Comparison of ENCODE assay signal across 16 cellular contexts in genomic region chr6:35082046-35082732, GRCh38. TPM values are rescaled to one million over a fixed set of nuclear protein-coding genes. Genes with fewer than 3 reads are reported as not detected.
A peak's percentile ranks its signal among the peaks of the same experiment; 100 is the strongest.
DNase-seq lines count a peak whose midpoint lies in the region; ATAC-seq and TF ChIP-seq lines count a peak whose summit lies in the region.
"Had no signal": no experiment of that assay in that cellular context is flagged by ENCODE, and none has a peak within 500 bp of the region (broad histone marks: within the 10 kb centered on the region; RNA-seq: fewer than 3 reads in every experiment).

No MANE protein-coding gene starts in this region.

- H3K9me3 ChIP-seq in esophagus squamous epithelium, result no peaks in the 10 kb centered on the region
- no peaks in the 10 kb centered on the region for H3K9me3 ChIP-seq in neuronal stem cell (replicated peaks in 1 of 2; ENCODE audit: control insufficient read depth in 2 of 2, insufficient read depth in 1 of 2, low read depth in 1 of 2, low read length in 2 of 2)
- H3K9me3 ChIP-seq: pancreas had no signal

- H3K4me1 ChIP-seq in esophagus squamous epithelium (peaks cover 5 to 48% (median 44%) of the 10 kb centered on the region in 3 donors), neuronal stem cell (ENCODE audit: control insufficient read depth in 2 of 2, insufficient read depth in 1 of 2, low read depth in 1 of 2, low read length in 2 of 2) (peaks cover 1 to 8% of the 10 kb centered on the region in 2 donors)
- H3K4me1 ChIP-seq: pancreas had no signal

- H3K23ac ChIP-seq in neuronal stem cell (ENCODE audit: low read depth, low read length, poor library complexity), result peak overlapping the region; percentile 31

- H3K79me1 ChIP-seq in neuronal stem cell (ENCODE audit: low read depth, low read length), result peaks cover 5% of the 10 kb centered on the region

- WGBS in esophagus squamous epithelium, 2 donors, result 74 to 84% methylated on average over 8 to 15 of the region's 19 CpGs
- no CpG with 5 or more reads among the region's 19 CpGs for WGBS in neuronal stem cell (ENCODE audit: extremely low coverage in 2 of 2, insufficient read length in 2 of 2, insufficient replicate concordance in 1 of 2), 2 donors

- ATAC-seq in left ventricle myocardium superior (peak; percentile 4), HG02938 (IDR thresholded peaks at IDR 0.05; ENCODE audit: unreplicated experiment) (no peak)
- ATAC-seq: Panc1 had no signal

- H2AK5ac ChIP-seq in neuronal stem cell (ENCODE audit: low read depth, low read length), result no peak overlapping the region

- peak overlapping the region; percentile 4 for H2BK15ac ChIP-seq in neuronal stem cell (ENCODE audit: low read length)

- no peak overlapping the region for H2BK12ac ChIP-seq in neuronal stem cell (ENCODE audit: low read length)

- H3K4ac ChIP-seq in neuronal stem cell (ENCODE audit: low read length), result no peak overlapping the region

- H3K36me3 ChIP-seq in esophagus squamous epithelium (peaks cover 43 to 100% (median 45%) of the 10 kb centered on the region in 3 donors), neuronal stem cell (replicated peaks in 1 of 2; ENCODE audit: control insufficient read depth in 2 of 2, insufficient read depth in 2 of 2, low read length in 2 of 2) (peaks cover 29 to 74% of the 10 kb centered on the region in 2 donors)

- no peak overlapping the region for H4K91ac ChIP-seq in neuronal stem cell (ENCODE audit: low read depth, low read length, poor library complexity)

- intact Hi-C loops in left ventricle myocardium superior (cut with micrococcal nuclease) (no loop called here), cardiac septum (cut with DNase I) (no loop called here), esophagus squamous epithelium (cut with DNase I) (no loop called here)

- no peak overlapping the region for H2AFZ ChIP-seq in neuronal stem cell (ENCODE audit: low read length)

- peak overlapping the region; percentile 48 for H3K18ac ChIP-seq in neuronal stem cell (ENCODE audit: low read length)

- no peak overlapping the region for H3K4me2 ChIP-seq in neuronal stem cell (ENCODE audit: insufficient read depth, low read length, poor library complexity, severe bottlenecking)
- H3K4me2 ChIP-seq: KMS-11 had no signal

- H3K27ac ChIP-seq in esophagus squamous epithelium, result peak overlapping the region; percentile 6 to 76 (median 52)
- H3K27ac ChIP-seq in neuronal stem cell (replicated peaks; ENCODE audit: low read length), result no peak overlapping the region
- H3K27ac ChIP-seq: KMS-11, pancreas had no signal

- no peak overlapping the region for H2BK120ac ChIP-seq in neuronal stem cell (ENCODE audit: low read depth, low read length)

- H3K4me3 ChIP-seq in esophagus squamous epithelium (no peak overlapping the region), neuronal stem cell (ENCODE audit: low read length in 2 of 2) (peak overlapping the region in 1 of 2 donors; percentile 14)
- H3K4me3 ChIP-seq: pancreas had no signal

- H3K9ac ChIP-seq in neuronal stem cell (ENCODE audit: low read depth, low read length, poor library complexity), result no peak overlapping the region
- H3K9ac ChIP-seq: KMS-11 had no signal

- DNase-seq in left ventricle myocardium superior, result no peak
- no peak for DNase-seq in cardiac septum (ENCODE audit: low spot score)
- no peak for DNase-seq in esophagus squamous epithelium (lab: John Stamatoyannopoulos, UW)
- DNase-seq in neuronal stem cell (ENCODE audit: low spot score), result no peak
- no peak for DNase-seq in RPMI8226
- no peak for DNase-seq in kidney glomerular epithelial cell (lab: John Stamatoyannopoulos, UW)
- DNase-seq in NOMO-1 treated with dmso at 0.1 percent for 144 hours (lab: John Stamatoyannopoulos, UW; ENCODE audit: unreplicated experiment), result no peak
- DNase-seq: activated CD4-positive, CD25-positive, alpha-beta regulatory T cell treated with anti-CD3 and anti-CD28 coated beads, Interleukin-2, amount 50 U/mL, for 72 hours; DMS79 treated with DMSO at 0.1 percent for 48 hours; NCI-H146; NCI-H524 had no signal

- peak overlapping the region; percentile 66 for H2BK5ac ChIP-seq in neuronal stem cell (ENCODE audit: low read length)

- no peak overlapping the region for H3K14ac ChIP-seq in neuronal stem cell (ENCODE audit: low read length)

- no peak for TF ChIP-seq CTCF in esophagus squamous epithelium (IDR thresholded peaks at IDR 0.05)

- no peak overlapping the region for H4K8ac ChIP-seq in neuronal stem cell (ENCODE audit: low read depth, low read length)

- TF ChIP-seq POLR2A in esophagus squamous epithelium (IDR thresholded peaks at IDR 0.05), result no peak

- no peaks in the 10 kb centered on the region for H3K27me3 ChIP-seq in esophagus squamous epithelium
- H3K27me3 ChIP-seq in neuronal stem cell (ENCODE audit: control insufficient read depth in 3 of 3, insufficient read depth in 3 of 3, low read depth in 1 of 3, low read length in 3 of 3), result no peaks in the 10 kb centered on the region
- H3K27me3 ChIP-seq: pancreas had no signal

RNA-seq across cellular contexts. Expression of gene TCP11, which starts 59.0 kb away (rescaled TPM):
- total RNA-seq in left ventricle myocardium superior (not detected), cardiac septum (not detected), esophagus squamous epithelium (under 1 TPM in 1 of 4 donors, not detected in 3; 0.64 TPM)
- polyA plus RNA-seq in neuronal stem cell (2013, experiment 1 of 2), result 0.47 TPM
- 0.40 TPM for polyA plus RNA-seq in neuronal stem cell (2013, experiment 2 of 2)
- total RNA-seq: T-helper 1 cell treated with Interleukin-12 subunit alpha and Interleukin-12 subunit beta and Interleukin-4 antibody, amounts not matched to agents 30 ng/mL and 1 ng/mL, for 36 hours had no signal
